In the genomic region with DNA sequence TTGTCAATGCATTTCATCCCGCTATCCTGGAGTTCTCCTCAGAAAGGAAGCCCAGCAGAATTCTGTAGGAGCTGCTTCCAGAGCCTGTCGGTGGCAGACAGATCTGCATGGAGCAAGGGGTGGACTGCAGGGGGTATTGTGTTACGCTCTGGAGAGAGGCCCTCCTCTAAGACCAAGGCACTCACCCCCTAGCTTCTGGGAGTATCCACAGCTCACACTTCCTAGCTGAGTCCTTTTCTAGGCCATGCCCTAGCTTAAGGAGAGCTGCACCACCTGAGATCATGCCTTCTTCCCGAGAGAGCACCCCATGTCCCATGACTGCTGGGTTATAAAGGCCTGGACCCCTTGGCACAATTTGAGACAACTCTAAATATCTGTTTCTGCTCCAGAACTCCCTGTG, we compare ENCODE assay signal across 11 cellular contexts. TPM values are rescaled to one million over a fixed set of nuclear protein-coding genes. Genes with fewer than 3 reads are reported as not detected.
"Had no signal": no experiment of that assay in that cellular context is flagged by ENCODE, and none has a peak within 500 bp of the region (broad histone marks: within the 10 kb centered on the region; RNA-seq: fewer than 3 reads in every experiment).

No MANE protein-coding gene starts in this region.

- H3K4me3 Mint-ChIP-seq: GM23338, H9, HFFc6 had no signal

- H3K9me3 Mint-ChIP-seq: GM23338, HFFc6 had no signal

- H3K4me3 ChIP-seq: GM23338, K562 had no signal

- DNase-seq: H9, HCEC 1CT, HFFc6, IMR-90, KG1 had no signal

- ATAC-seq: GM23338, K562 had no signal

- H3K4me1 Mint-ChIP-seq: GM23338 had no signal

- FAIRE-seq: H1, H54, K562 had no signal

- H3K4me2 ChIP-seq: GM23338 had no signal

- H3K27ac Mint-ChIP-seq: GM23338, H9, HFFc6 had no signal

- H3K27ac ChIP-seq: HL-60 had no signal

- H2AFZ ChIP-seq: GM23338 had no signal

RNA-seq across cellular contexts. Expression of a gene that starts 39.1 kb away (rescaled TPM):
- total RNA-seq: HFFc6, HT1080, IMR-90 had no signal
- polyA plus RNA-seq: IMR-90 had no signal
